Comparison of ENCODE assay signal across 24 cellular contexts in genomic region chr6:111220383-111221031, GRCh38.
"Had no signal": no experiment of that assay in that cellular context is flagged by ENCODE, and none has a peak within 500 bp of the region (broad histone marks: within the 10 kb centered on the region; RNA-seq: fewer than 3 reads in every experiment).

No MANE protein-coding gene starts in this region.

- H3K4me3 Mint-ChIP-seq: activated B cell treated with CpG ODN at 0.5 μM for 24 hours; activated CD8-positive, alpha-beta T cell treated with anti-CD3 and anti-CD28 coated beads for 36 hours; activated naive CD8-positive, alpha-beta T cell; activated T-cell treated with anti-CD3 and anti-CD28 coated beads, Interleukin-2, amount 50 U/mL, for 4 hours; activated T-helper 17 cell treated with anti-CD3 and anti-CD28 coated beads, Interleukin-2, amount 50 U/mL, for 72 hours; nephron; stimulated activated memory B cell treated with anti-CD40 and anti-IgM and Interleukin-4, amounts not matched to agents 10 μg/mL and 1 μg/mL and 100 μg/mL, for 72 hours; T-helper 17 cell had no signal

- ATAC-seq: activated CD8-positive, alpha-beta T cell treated with anti-CD3 and anti-CD28 coated beads for 36 hours; activated T-cell treated with anti-CD3 and anti-CD28 coated beads, Interleukin-2, amount 50 U/mL, for 4 hours; activated T-helper 17 cell treated with anti-CD3 and anti-CD28 coated beads, Interleukin-2, amount 50 U/mL, for 72 hours; right lobe of liver; stimulated activated memory B cell treated with anti-CD40 and anti-IgM and Interleukin-4, amounts not matched to agents 10 μg/mL and 1 μg/mL and 100 μg/mL, for 72 hours; T-helper 17 cell had no signal

- H3K27me3 Mint-ChIP-seq: activated B cell treated with CpG ODN at 0.5 μM for 24 hours; activated CD8-positive, alpha-beta T cell treated with anti-CD3 and anti-CD28 coated beads for 36 hours; activated naive CD8-positive, alpha-beta T cell; activated T-helper 17 cell treated with anti-CD3 and anti-CD28 coated beads, Interleukin-2, amount 50 U/mL, for 72 hours; stimulated activated memory B cell treated with anti-CD40 and anti-IgM and Interleukin-4, amounts not matched to agents 10 μg/mL and 1 μg/mL and 100 μg/mL, for 72 hours; T-helper 17 cell had no signal

- H3K36me3 Mint-ChIP-seq: stimulated activated memory B cell treated with anti-CD40 and anti-IgM and Interleukin-4, amounts not matched to agents 10 μg/mL and 1 μg/mL and 100 μg/mL, for 72 hours had no signal

- DNase-seq: activated B cell treated with CpG ODN at 0.5 μM for 24 hours; activated CD4-positive, alpha-beta T cell treated with anti-CD3 and anti-CD28 coated beads, Interleukin-2, amount 50 U/mL, for 1 hour; activated CD8-positive, alpha-beta T cell treated with anti-CD3 and anti-CD28 coated beads for 36 hours; activated T-cell treated with anti-CD3 and anti-CD28 coated beads, Interleukin-2, amount 50 U/mL, for 4 hours; anterior cingulate cortex; effector CD8-positive, alpha-beta T cell; glutamatergic neuron; islet precursor cell; posterior cingulate gyrus; right lobe of liver; small intestine; stimulated activated CD4-positive, alpha-beta T cell treated with anti-CD3 and anti-CD28 coated beads, Interleukin-4, amount 100 ng/mL, for 4 hours; stimulated activated CD8-positive, alpha-beta memory T cell treated with anti-CD3 and anti-CD28 coated beads, Interleukin-4, amount 100 ng/mL, for 48 hours; stomach; T-helper 17 cell; T1000; thyroid gland; upper lobe of left lung had no signal

- H3K4me1 ChIP-seq: right lobe of liver, stomach, upper lobe of left lung, vagina had no signal

- H3K9me3 Mint-ChIP-seq: activated B cell treated with CpG ODN at 0.5 μM for 24 hours; activated CD8-positive, alpha-beta T cell treated with anti-CD3 and anti-CD28 coated beads for 36 hours; activated T-cell treated with anti-CD3 and anti-CD28 coated beads, Interleukin-2, amount 50 U/mL, for 4 hours; activated T-helper 17 cell treated with anti-CD3 and anti-CD28 coated beads, Interleukin-2, amount 50 U/mL, for 72 hours; nephron; stimulated activated memory B cell treated with anti-CD40 and anti-IgM and Interleukin-4, amounts not matched to agents 10 μg/mL and 1 μg/mL and 100 μg/mL, for 72 hours had no signal

- H3K9me3 ChIP-seq: right lobe of liver, stomach, thyroid gland, upper lobe of left lung, vagina had no signal

- H3K4me3 ChIP-seq: hepatocyte, right lobe of liver, stomach, thyroid gland, upper lobe of left lung, vagina had no signal

- H3K36me3 ChIP-seq: right lobe of liver, stomach, thyroid gland, upper lobe of left lung, vagina had no signal

- H3K4me1 Mint-ChIP-seq: activated B cell treated with CpG ODN at 0.5 μM for 24 hours; activated T-helper 17 cell treated with anti-CD3 and anti-CD28 coated beads, Interleukin-2, amount 50 U/mL, for 72 hours; nephron; stimulated activated memory B cell treated with anti-CD40 and anti-IgM and Interleukin-4, amounts not matched to agents 10 μg/mL and 1 μg/mL and 100 μg/mL, for 72 hours had no signal

- H3K27ac Mint-ChIP-seq: activated B cell treated with CpG ODN at 0.5 μM for 24 hours; activated CD8-positive, alpha-beta T cell treated with anti-CD3 and anti-CD28 coated beads for 36 hours; activated naive CD8-positive, alpha-beta T cell; activated T-helper 17 cell treated with anti-CD3 and anti-CD28 coated beads, Interleukin-2, amount 50 U/mL, for 72 hours; stimulated activated memory B cell treated with anti-CD40 and anti-IgM and Interleukin-4, amounts not matched to agents 10 μg/mL and 1 μg/mL and 100 μg/mL, for 72 hours; T-helper 17 cell had no signal
